ENCODE assay signal across 8 cellular contexts in the genomic region with DNA sequence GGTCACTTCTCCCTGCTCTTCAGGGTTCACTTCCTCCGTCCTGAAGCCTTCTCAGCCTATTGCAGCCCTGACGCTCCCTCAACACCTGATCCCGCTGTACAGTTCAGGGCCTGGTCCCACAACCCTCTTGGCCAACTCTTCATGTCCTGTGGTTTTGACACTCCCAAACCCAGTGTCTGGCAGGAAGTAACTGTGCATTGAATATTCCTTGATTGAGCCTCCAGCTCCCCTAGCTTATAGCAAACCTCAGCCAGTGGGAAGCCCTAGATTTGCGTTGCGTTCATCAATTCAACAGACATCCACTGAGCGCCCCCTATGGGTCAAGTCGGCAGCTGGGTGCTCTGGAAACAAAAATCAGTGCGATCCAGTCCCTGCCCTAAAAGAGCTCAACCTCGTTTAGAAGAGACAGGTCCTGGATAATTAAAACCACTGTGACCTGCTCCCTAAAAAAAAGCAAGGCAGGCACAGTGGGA. TPM values are rescaled to one million over a fixed set of nuclear protein-coding genes. Genes with fewer than 3 reads are reported as not detected.
DNase-seq lines count a peak whose midpoint lies in the region; ATAC-seq and TF ChIP-seq lines count a peak whose summit lies in the region.

No MANE protein-coding gene starts in this region.

- H3K36me3 Mint-ChIP-seq in activated T-helper 1 cell treated with anti-CD3 and anti-CD28 coated beads, Interleukin-12 subunit alpha, Interleukin-12 subunit beta, Interleukin-2, Interleukin-4 antibody, amounts not matched to agents 30 ng/mL and 10 ng/mL and 1 ng/mL, durations not matched to agents 14 hours and 24 hours and 36 hours (ENCODE audit: low read depth) = peaks cover 20% of the 10 kb centered on the region

- DNase-seq in NCI-H2227 (lab: John Stamatoyannopoulos, UW; ENCODE audit: unreplicated experiment) (peak; percentile 49), NCI-H2227 treated with DMSO at 0.1 percent for 48 hours (lab: John Stamatoyannopoulos, UW) (no peak), NCI-H460 (ENCODE audit: extremely low read depth, low read depth) (peak; percentile 41), omental fat pad (ENCODE audit: low spot score) (peak; percentile 69), vagina (ENCODE audit: extremely low spot score in 2 of 2) (peak in 1 of 2 donors; percentile 49), HK-2 (ENCODE audit: unreplicated experiment) (no peak)
- DNase-seq in activated T-helper 1 cell treated with anti-CD3 and anti-CD28 coated beads, Interleukin-12 subunit alpha, Interleukin-12 subunit beta, Interleukin-2, Interleukin-4 antibody, amounts not matched to agents 30 ng/mL and 10 ng/mL and 1 ng/mL, durations not matched to agents 14 hours and 24 hours and 36 hours (ENCODE audit: low spot score) = peak; percentile 22

- H3K4me3 Mint-ChIP-seq in activated T-helper 1 cell treated with anti-CD3 and anti-CD28 coated beads, Interleukin-12 subunit alpha, Interleukin-12 subunit beta, Interleukin-2, Interleukin-4 antibody, amounts not matched to agents 30 ng/mL and 10 ng/mL and 1 ng/mL, durations not matched to agents 14 hours and 24 hours and 36 hours = no peak overlapping the region

- TF ChIP-seq CTCF in gastroesophageal sphincter (IDR thresholded peaks at IDR 0.05) (peak in 3 of 4 experiments; percentile 83 to 92 (median 85)), omental fat pad (IDR thresholded peaks at IDR 0.05) (no peak), vagina (IDR thresholded peaks at IDR 0.05) (peak; percentile 41 to 56 (median 47))

- no peaks in the 10 kb centered on the region for H3K4me1 Mint-ChIP-seq in activated T-helper 1 cell treated with anti-CD3 and anti-CD28 coated beads, Interleukin-12 subunit alpha, Interleukin-12 subunit beta, Interleukin-2, Interleukin-4 antibody, amounts not matched to agents 30 ng/mL and 10 ng/mL and 1 ng/mL, durations not matched to agents 14 hours and 24 hours and 36 hours (ENCODE audit: low read depth)

- H3K4me1 ChIP-seq in gastroesophageal sphincter (peaks cover 0 to 26% (median 6%) of the 10 kb centered on the region in 3 donors), vagina (peaks cover 15% of the 10 kb centered on the region)

- peaks cover 0 to 83% of the 10 kb centered on the region in 2 donors for H3K36me3 ChIP-seq in gastroesophageal sphincter
- peaks cover 0 to 30% of the 10 kb centered on the region in 2 donors for H3K36me3 ChIP-seq in vagina

- no peak for TF ChIP-seq EP300 in gastroesophageal sphincter (IDR thresholded peaks at IDR 0.05)

- H3K27me3 ChIP-seq in gastroesophageal sphincter (no peaks in the 10 kb centered on the region), vagina (no peaks in the 10 kb centered on the region)

- peak overlapping the region; percentile 52 for H3K27ac Mint-ChIP-seq in activated T-helper 1 cell treated with anti-CD3 and anti-CD28 coated beads, Interleukin-12 subunit alpha, Interleukin-12 subunit beta, Interleukin-2, Interleukin-4 antibody, amounts not matched to agents 30 ng/mL and 10 ng/mL and 1 ng/mL, durations not matched to agents 14 hours and 24 hours and 36 hours

- 44% methylated on average over 6 of the region's 9 CpGs; no CpG with 5 or more reads in 1 of the 2 donors for WGBS in gastroesophageal sphincter (ENCODE audit: low coverage in 1 of 2), 2 donors

- no peaks in the 10 kb centered on the region for H3K9me3 Mint-ChIP-seq in activated T-helper 1 cell treated with anti-CD3 and anti-CD28 coated beads, Interleukin-12 subunit alpha, Interleukin-12 subunit beta, Interleukin-2, Interleukin-4 antibody, amounts not matched to agents 30 ng/mL and 10 ng/mL and 1 ng/mL, durations not matched to agents 14 hours and 24 hours and 36 hours

- H3K4me3 ChIP-seq in gastroesophageal sphincter (no peak overlapping the region), vagina (no peak overlapping the region)

- intact Hi-C loops in activated T-helper 1 cell treated with anti-CD3 and anti-CD28 coated beads, Interleukin-12 subunit alpha, Interleukin-12 subunit beta, Interleukin-2, Interleukin-4 antibody, amounts not matched to agents 30 ng/mL and 10 ng/mL and 1 ng/mL, durations not matched to agents 14 hours and 24 hours and 36 hours (cut with micrococcal nuclease) = loop anchor here (1.0 kb wide), 1 partner anchor 47 kb away; no protein-coding TSS in a partner anchor
- intact Hi-C loops in vagina (cut with DNase I) = no loop called here

- ATAC-seq in gastroesophageal sphincter (peak; percentile 62), omental fat pad (ENCODE audit: low FRiP score) (no peak)

- no peak for TF ChIP-seq POLR2A in gastroesophageal sphincter (IDR thresholded peaks at IDR 0.05)
- no peak for TF ChIP-seq POLR2A in vagina (IDR thresholded peaks at IDR 0.05)

- no peaks in the 10 kb centered on the region for H3K27me3 Mint-ChIP-seq in activated T-helper 1 cell treated with anti-CD3 and anti-CD28 coated beads, Interleukin-12 subunit alpha, Interleukin-12 subunit beta, Interleukin-2, Interleukin-4 antibody, amounts not matched to agents 30 ng/mL and 10 ng/mL and 1 ng/mL, durations not matched to agents 14 hours and 24 hours and 36 hours (ENCODE audit: insufficient read depth)

- H3K9me3 ChIP-seq in gastroesophageal sphincter (no peaks in the 10 kb centered on the region), vagina (no peaks in the 10 kb centered on the region)

- H3K27ac ChIP-seq in gastroesophageal sphincter (peak overlapping the region in 1 of 4 donors; percentile 27), vagina (peak overlapping the region; percentile 11)

RNA-seq across cellular contexts. Expression of gene UBAP1L, which starts 13.5 kb away (rescaled TPM):
- 0.75 and 1.1 TPM in 2 replicates for total RNA-seq in NCI-H460 (2014; rRNA removed; shearing (Covaris generic))
- 5.5 and 9.0 TPM in 2 replicates for polyA plus RNA-seq in NCI-H460 (2014; cell fraction: nucleus; rRNA removed)
- total RNA-seq in activated T-helper 1 cell treated with anti-CD3 and anti-CD28 coated beads, Interleukin-12 subunit alpha, Interleukin-12 subunit beta, Interleukin-2, Interleukin-4 antibody, amounts not matched to agents 30 ng/mL and 10 ng/mL and 1 ng/mL, durations not matched to agents 14 hours and 24 hours and 36 hours = 5.9 and 7.0 TPM in 2 replicates
- total RNA-seq in gastroesophageal sphincter = 1 to 10 TPM in 3 of 4 donors, under 1 TPM in 1; 0.12 to 7.5 (median 3.0) TPM
- 1 to 10 TPM; 2.9 to 5.6 (median 4.6) TPM for total RNA-seq in omental fat pad
- 5.4 TPM for total RNA-seq in vagina

RNA-seq across cellular contexts. Expression of gene KBTBD13, which starts 24.9 kb away (rescaled TPM):
- total RNA-seq in NCI-H460 (2014; rRNA removed; shearing (Covaris generic)) = not detected in 2 replicates
- polyA plus RNA-seq in NCI-H460 (2014; cell fraction: nucleus; rRNA removed) = 0.80 TPM in 1 of 2 replicates, not detected in the other
- not detected in 2 replicates for total RNA-seq in activated T-helper 1 cell treated with anti-CD3 and anti-CD28 coated beads, Interleukin-12 subunit alpha, Interleukin-12 subunit beta, Interleukin-2, Interleukin-4 antibody, amounts not matched to agents 30 ng/mL and 10 ng/mL and 1 ng/mL, durations not matched to agents 14 hours and 24 hours and 36 hours
- total RNA-seq in gastroesophageal sphincter (not detected), omental fat pad (not detected), vagina (not detected)

RNA-seq across cellular contexts. Expression of gene PDCD7, which starts 32.2 kb away (rescaled TPM):
- 18.6 and 20.1 TPM in 2 replicates for total RNA-seq in NCI-H460 (2014; rRNA removed; shearing (Covaris generic))
- polyA plus RNA-seq in NCI-H460 (2014; cell fraction: nucleus; rRNA removed) = 11.5 and 31.0 TPM in 2 replicates
- total RNA-seq in activated T-helper 1 cell treated with anti-CD3 and anti-CD28 coated beads, Interleukin-12 subunit alpha, Interleukin-12 subunit beta, Interleukin-2, Interleukin-4 antibody, amounts not matched to agents 30 ng/mL and 10 ng/mL and 1 ng/mL, durations not matched to agents 14 hours and 24 hours and 36 hours = 51.2 and 54.7 TPM in 2 replicates
- total RNA-seq in gastroesophageal sphincter (10 to 100 TPM; 26.4 to 70.7 (median 30.4) TPM), omental fat pad (10 to 100 TPM; 14.8 to 20.3 (median 17.3) TPM), vagina (16.5 TPM)

RNA-seq across cellular contexts. Expression of gene RASL12, which starts 33.7 kb away (rescaled TPM):
- total RNA-seq in NCI-H460 (2014; rRNA removed; shearing (Covaris generic)) = 0.07 TPM in 1 of 2 replicates, not detected in the other
- polyA plus RNA-seq in NCI-H460 (2014; cell fraction: nucleus; rRNA removed) = 0.10 TPM in 1 of 2 replicates, not detected in the other
- not detected in 2 replicates for total RNA-seq in activated T-helper 1 cell treated with anti-CD3 and anti-CD28 coated beads, Interleukin-12 subunit alpha, Interleukin-12 subunit beta, Interleukin-2, Interleukin-4 antibody, amounts not matched to agents 30 ng/mL and 10 ng/mL and 1 ng/mL, durations not matched to agents 14 hours and 24 hours and 36 hours
- total RNA-seq in gastroesophageal sphincter (100 to 1,000 TPM in 3 of 4 donors, 10 to 100 TPM in 1; 43.2 to 244 (median 179) TPM), omental fat pad (10 to 100 TPM in 1 of 4 donors, 1 to 10 TPM in 3; 4.6 to 50.0 (median 7.6) TPM), vagina (85.7 TPM)

RNA-seq across cellular contexts. Expression of gene SLC51B, which starts 56.3 kb away (rescaled TPM):
- 0.75 and 1.1 TPM in 2 replicates for total RNA-seq in NCI-H460 (2014; rRNA removed; shearing (Covaris generic))
- polyA plus RNA-seq in NCI-H460 (2014; cell fraction: nucleus; rRNA removed) = not detected in 2 replicates
- not detected in 2 replicates for total RNA-seq in activated T-helper 1 cell treated with anti-CD3 and anti-CD28 coated beads, Interleukin-12 subunit alpha, Interleukin-12 subunit beta, Interleukin-2, Interleukin-4 antibody, amounts not matched to agents 30 ng/mL and 10 ng/mL and 1 ng/mL, durations not matched to agents 14 hours and 24 hours and 36 hours
- not detected for total RNA-seq in gastroesophageal sphincter
- not detected for total RNA-seq in omental fat pad
- total RNA-seq in vagina = not detected

Comparison
In these comparisons a context has a peak if more than half of its experiments do, and no peak if none do; other contexts are left out.
1. DNase-seq: peak in NCI-H2227 (single experiment), NCI-H460 (single experiment), activated T-helper 1 cell treated with anti-CD3 and anti-CD28 coated beads, Interleukin-12 subunit alpha, Interleukin-12 subunit beta, Interleukin-2, Interleukin-4 antibody, amounts not matched to agents 30 ng/mL and 10 ng/mL and 1 ng/mL, durations not matched to agents 14 hours and 24 hours and 36 hours (single experiment) and omental fat pad (single experiment); none in NCI-H2227 treated with DMSO at 0.1 percent for 48 hours (single experiment) and HK-2 (single experiment).
2. CTCF ChIP-seq: peak in gastroesophageal sphincter (3 of 4) and vagina (3 of 3); none in omental fat pad (0 of 3).